In the genomic region with DNA sequence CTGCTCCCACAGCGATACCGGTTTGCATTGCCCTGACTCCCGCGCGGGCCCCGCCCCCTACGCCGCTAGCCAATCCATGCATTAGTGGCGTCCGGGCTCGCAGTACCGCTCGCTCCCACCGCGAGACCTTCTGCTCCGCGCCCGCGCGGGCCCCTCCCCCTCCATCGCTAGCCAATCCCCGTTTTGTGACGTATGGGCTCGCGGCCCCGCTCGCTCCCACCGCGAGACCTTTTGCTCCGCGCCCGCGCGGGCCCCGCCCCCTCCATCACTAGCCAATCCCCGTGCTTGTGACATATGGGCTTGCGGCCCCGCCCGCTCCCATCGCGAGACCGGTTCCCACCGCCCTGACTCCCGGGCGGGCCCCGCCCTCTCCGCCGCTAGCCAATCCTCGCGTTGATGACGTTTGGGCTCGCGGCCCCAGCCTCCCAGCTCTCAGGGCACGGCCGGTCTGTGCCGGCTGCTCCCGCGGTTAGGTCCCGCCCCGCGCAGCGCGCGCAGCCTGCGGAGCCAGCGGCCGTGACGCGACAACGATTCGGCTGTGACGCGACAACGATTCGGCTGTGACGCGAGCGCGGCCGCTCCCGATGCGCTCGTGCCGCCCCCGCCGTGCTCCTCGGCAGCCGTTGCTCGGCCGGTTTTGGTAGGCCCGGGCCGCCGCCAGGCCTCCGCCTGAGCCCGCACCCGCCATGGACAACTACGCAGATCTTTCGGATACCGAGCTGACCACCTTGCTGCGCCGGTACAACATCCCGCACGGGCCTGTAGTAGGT, we compare ENCODE assay signal across 1 cellular context.
TF ChIP-seq lines count a peak whose summit lies in the region.

Gene EMD, plus strand, starts transcription at position 497 of the 770 bp plus-strand sequence. Its CDS starts 190 bp downstream, at position 687.

TF ChIP-seq in HEK293, 187 proteins besides CTCF, POLR2A, EP300 and RAD21 (continued from another document and continues in another):
- TF ChIP-seq, protein P1, sequence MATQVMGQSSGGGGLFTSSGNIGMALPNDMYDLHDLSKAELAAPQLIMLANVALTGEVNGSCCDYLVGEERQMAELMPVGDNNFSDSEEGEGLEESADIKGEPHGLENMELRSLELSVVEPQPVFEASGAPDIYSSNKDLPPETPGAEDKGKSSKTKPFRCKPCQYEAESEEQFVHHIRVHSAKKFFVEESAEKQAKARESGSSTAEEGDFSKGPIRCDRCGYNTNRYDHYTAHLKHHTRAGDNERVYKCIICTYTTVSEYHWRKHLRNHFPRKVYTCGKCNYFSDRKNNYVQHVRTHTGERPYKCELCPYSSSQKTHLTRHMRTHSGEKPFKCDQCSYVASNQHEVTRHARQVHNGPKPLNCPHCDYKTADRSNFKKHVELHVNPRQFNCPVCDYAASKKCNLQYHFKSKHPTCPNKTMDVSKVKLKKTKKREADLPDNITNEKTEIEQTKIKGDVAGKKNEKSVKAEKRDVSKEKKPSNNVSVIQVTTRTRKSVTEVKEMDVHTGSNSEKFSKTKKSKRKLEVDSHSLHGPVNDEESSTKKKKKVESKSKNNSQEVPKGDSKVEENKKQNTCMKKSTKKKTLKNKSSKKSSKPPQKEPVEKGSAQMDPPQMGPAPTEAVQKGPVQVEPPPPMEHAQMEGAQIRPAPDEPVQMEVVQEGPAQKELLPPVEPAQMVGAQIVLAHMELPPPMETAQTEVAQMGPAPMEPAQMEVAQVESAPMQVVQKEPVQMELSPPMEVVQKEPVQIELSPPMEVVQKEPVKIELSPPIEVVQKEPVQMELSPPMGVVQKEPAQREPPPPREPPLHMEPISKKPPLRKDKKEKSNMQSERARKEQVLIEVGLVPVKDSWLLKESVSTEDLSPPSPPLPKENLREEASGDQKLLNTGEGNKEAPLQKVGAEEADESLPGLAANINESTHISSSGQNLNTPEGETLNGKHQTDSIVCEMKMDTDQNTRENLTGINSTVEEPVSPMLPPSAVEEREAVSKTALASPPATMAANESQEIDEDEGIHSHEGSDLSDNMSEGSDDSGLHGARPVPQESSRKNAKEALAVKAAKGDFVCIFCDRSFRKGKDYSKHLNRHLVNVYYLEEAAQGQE (tag by site-specific recombination; IDR thresholded peaks at IDR 0.05) = no peak
- TF ChIP-seq SALL2 (tag by site-specific recombination; IDR thresholded peaks at IDR 0.05; ENCODE audit: borderline replicate concordance) (no peak), HIC1 (tag by site-specific recombination; IDR thresholded peaks at IDR 0.05) (no peak), ZNF416 (tag by site-specific recombination; IDR thresholded peaks at IDR 0.05) (no peak), ZNF10 (tag by site-specific recombination; IDR thresholded peaks at IDR 0.05) (no peak), SP3 (tag by site-specific recombination; IDR thresholded peaks at IDR 0.05) (peak; percentile 94; the same call in 1 of the 2 replicates), ZBTB1 (tag by site-specific recombination; IDR thresholded peaks at IDR 0.05) (0 out of 2 replicates have a peak, but pooled peaks have one; percentile 19), KLF7 (tag by site-specific recombination; IDR thresholded peaks at IDR 0.05; ENCODE audit: borderline replicate concordance) (0 out of 2 replicates have a peak, but pooled peaks have one; percentile 6), KLF16 (tag by site-specific recombination; IDR thresholded peaks at IDR 0.05) (peak; percentile 89), ZNF621 (tag by site-specific recombination; IDR thresholded peaks at IDR 0.05) (no peak), ZNF560 (tag by site-specific recombination; IDR thresholded peaks at IDR 0.05; ENCODE audit: borderline replicate concordance) (no peak), ZBTB21 (tag by site-specific recombination; IDR thresholded peaks at IDR 0.05) (peak; percentile 85), WT1 (tag by site-specific recombination; IDR thresholded peaks at IDR 0.05) (0 out of 2 replicates have a peak, but pooled peaks have one; percentile 9), ZNF580 (tag by site-specific recombination; IDR thresholded peaks at IDR 0.05) (no peak), GLIS1 (tag by site-specific recombination; IDR thresholded peaks at IDR 0.05) (0 out of 2 replicates have a peak, but pooled peaks have one; percentile 4), ZNF48 (tag by site-specific recombination; IDR thresholded peaks at IDR 0.05) (no peak), ZNF585B (tag by site-specific recombination; IDR thresholded peaks at IDR 0.05) (no peak), ZNF837 (tag by site-specific recombination; IDR thresholded peaks at IDR 0.05) (no peak), ZNF707 (tag by site-specific recombination; IDR thresholded peaks at IDR 0.05) (no peak), ZNF16 (tag by site-specific recombination; IDR thresholded peaks at IDR 0.05; ENCODE audit: low read depth) (no peak), RBAK (tag by site-specific recombination; IDR thresholded peaks at IDR 0.05) (no peak), HOXC10 (CRISPR knock-in tag; IDR thresholded peaks at IDR 0.05) (no peak), ZBTB26 (tag by site-specific recombination; optimal IDR thresholded peaks at IDR 0.05) (peak; percentile 95), ZFP37 (tag by site-specific recombination; IDR thresholded peaks at IDR 0.05) (no peak), ZNF18 (tag by site-specific recombination; IDR thresholded peaks at IDR 0.05) (peak; percentile 75), GLI4 (tag by site-specific recombination; IDR thresholded peaks at IDR 0.05) (no peak), ZNF274 (IDR thresholded peaks at IDR 0.05; ENCODE audit: low read length) (no peak), ZNF274 (tag by site-specific recombination; IDR thresholded peaks at IDR 0.05; ENCODE audit: borderline replicate concordance) (no peak), ZNF341 (tag by site-specific recombination; IDR thresholded peaks at IDR 0.05; ENCODE audit: low read depth) (peak; percentile 80), ZNF768 (tag by site-specific recombination; IDR thresholded peaks at IDR 0.05) (no peak), KLF10 (tag by site-specific recombination; IDR thresholded peaks at IDR 0.05) (peak; percentile 98), KLF9 (tag by site-specific recombination; IDR thresholded peaks at IDR 0.05; ENCODE audit: low read depth) (peak; percentile 93), ZSCAN30 (tag by site-specific recombination; IDR thresholded peaks at IDR 0.05) (peak; percentile 71; the same call in 1 of the 2 replicates), ZNF549 (tag by site-specific recombination; IDR thresholded peaks at IDR 0.05) (no peak), ZNF658 (tag by site-specific recombination; IDR thresholded peaks at IDR 0.05) (no peak), ZSCAN18 (tag by site-specific recombination; IDR thresholded peaks at IDR 0.05) (no peak), TCF7L2 (IDR thresholded peaks at IDR 0.05; ENCODE audit: borderline replicate concordance, low read depth, low read length) (no peak), ZNF311 (tag by site-specific recombination; IDR thresholded peaks at IDR 0.05; ENCODE audit: borderline replicate concordance) (no peak), SP2 (tag by site-specific recombination; IDR thresholded peaks at IDR 0.05) (peak; percentile 92), ZBTB17 (tag by site-specific recombination; IDR thresholded peaks at IDR 0.05) (peak; percentile 65)
- TF ChIP-seq, protein P2, sequence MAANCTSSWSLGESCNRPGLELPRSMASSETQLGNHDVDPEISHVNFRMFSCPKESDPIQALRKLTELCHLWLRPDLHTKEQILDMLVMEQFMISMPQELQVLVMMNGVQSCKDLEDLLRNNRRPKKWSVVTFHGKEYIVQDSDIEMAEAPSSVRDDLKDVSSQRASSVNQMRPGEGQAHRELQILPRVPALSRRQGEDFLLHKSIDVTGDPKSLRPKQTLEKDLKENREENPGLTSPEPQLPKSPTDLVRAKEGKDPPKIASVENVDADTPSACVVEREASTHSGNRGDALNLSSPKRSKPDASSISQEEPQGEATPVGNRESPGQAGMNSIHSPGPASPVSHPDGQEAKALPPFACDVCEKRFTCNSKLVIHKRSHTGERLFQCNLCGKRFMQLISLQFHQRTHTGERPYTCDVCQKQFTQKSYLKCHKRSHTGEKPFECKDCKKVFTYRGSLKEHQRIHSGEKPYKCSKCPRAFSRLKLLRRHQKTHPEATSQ (tag by site-specific recombination; IDR thresholded peaks at IDR 0.05) = peak; percentile 55; the same call in 1 of the 2 replicates
- TF ChIP-seq, protein P3, sequence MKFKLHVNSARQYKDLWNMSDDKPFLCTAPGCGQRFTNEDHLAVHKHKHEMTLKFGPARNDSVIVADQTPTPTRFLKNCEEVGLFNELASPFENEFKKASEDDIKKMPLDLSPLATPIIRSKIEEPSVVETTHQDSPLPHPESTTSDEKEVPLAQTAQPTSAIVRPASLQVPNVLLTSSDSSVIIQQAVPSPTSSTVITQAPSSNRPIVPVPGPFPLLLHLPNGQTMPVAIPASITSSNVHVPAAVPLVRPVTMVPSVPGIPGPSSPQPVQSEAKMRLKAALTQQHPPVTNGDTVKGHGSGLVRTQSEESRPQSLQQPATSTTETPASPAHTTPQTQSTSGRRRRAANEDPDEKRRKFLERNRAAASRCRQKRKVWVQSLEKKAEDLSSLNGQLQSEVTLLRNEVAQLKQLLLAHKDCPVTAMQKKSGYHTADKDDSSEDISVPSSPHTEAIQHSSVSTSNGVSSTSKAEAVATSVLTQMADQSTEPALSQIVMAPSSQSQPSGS (tag by site-specific recombination; IDR thresholded peaks at IDR 0.05; ENCODE audit: low read depth) = peak; percentile 26; the same call in 1 of the 2 replicates
- TF ChIP-seq, protein P4, sequence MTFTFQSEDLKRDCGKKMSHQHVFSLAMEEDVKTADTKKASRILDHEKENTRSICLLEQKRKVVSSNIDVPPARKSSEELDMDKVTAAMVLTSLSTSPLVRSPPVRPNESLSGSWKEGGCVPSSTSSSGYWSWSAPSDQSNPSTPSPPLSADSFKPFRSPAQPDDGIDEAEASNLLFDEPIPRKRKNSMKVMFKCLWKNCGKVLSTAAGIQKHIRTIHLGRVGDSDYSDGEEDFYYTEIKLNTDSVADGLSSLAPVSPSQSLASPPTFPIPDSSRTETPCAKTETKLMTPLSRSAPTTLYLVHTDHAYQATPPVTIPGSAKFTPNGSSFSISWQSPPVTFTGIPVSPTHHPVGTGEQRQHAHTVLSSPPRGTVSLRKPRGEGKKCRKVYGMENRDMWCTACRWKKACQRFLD (tag by site-specific recombination; IDR thresholded peaks at IDR 0.05) = no peak
- TF ChIP-seq, protein P5, sequence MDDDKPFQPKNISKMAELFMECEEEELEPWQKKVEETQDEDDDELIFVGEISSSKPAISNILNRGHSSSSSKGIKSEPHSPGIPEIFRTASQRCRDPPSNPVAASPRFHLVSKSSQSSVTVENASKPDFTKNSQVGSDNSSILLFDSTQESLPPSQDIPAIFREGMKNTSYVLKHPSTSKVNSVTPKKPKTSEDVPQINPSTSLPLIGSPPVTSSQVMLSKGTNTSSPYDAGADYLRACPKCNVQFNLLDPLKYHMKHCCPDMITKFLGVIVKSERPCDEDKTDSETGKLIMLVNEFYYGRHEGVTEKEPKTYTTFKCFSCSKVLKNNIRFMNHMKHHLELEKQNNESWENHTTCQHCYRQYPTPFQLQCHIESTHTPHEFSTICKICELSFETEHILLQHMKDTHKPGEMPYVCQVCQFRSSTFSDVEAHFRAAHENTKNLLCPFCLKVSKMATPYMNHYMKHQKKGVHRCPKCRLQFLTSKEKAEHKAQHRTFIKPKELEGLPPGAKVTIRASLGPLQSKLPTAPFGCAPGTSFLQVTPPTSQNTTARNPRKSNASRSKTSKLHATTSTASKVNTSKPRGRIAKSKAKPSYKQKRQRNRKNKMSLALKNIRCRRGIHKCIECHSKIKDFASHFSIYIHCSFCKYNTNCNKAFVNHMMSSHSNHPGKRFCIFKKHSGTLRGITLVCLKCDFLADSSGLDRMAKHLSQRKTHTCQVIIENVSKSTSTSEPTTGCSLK (tag by site-specific recombination; IDR thresholded peaks at IDR 0.05) = no peak
